ENCODE assay signal across 12 cellular contexts in genomic region chr2:44940612-44941464, GRCh38. TPM values are rescaled to one million over a fixed set of nuclear protein-coding genes. Genes with fewer than 3 reads are reported as not detected.
DNase-seq lines count a peak whose midpoint lies in the region; ATAC-seq, FAIRE-seq and TF ChIP-seq lines count a peak whose summit lies in the region.
"Had no signal": no experiment of that assay in that cellular context is flagged by ENCODE, and none has a peak within 500 bp of the region (broad histone marks: within the 10 kb centered on the region; RNA-seq: fewer than 3 reads in every experiment).

No MANE protein-coding gene starts in this region.

- no peaks in the 10 kb centered on the region for H3K9me3 Mint-ChIP-seq in activated naive CD8-positive, alpha-beta T cell treated with anti-CD3 and anti-CD28 coated beads, Interleukin-2, amount 50 U/mL, for 24 hours
- no peaks in the 10 kb centered on the region for H3K9me3 Mint-ChIP-seq in natural killer cell

- peaks cover 41% of the 10 kb centered on the region for H3K4me1 Mint-ChIP-seq in activated naive CD8-positive, alpha-beta T cell treated with anti-CD3 and anti-CD28 coated beads, Interleukin-2, amount 50 U/mL, for 24 hours
- H3K4me1 Mint-ChIP-seq in natural killer cell, result peaks cover 11 to 38% of the 10 kb centered on the region in 2 donors

- DNase-seq in A549 (ENCODE audit: low read depth in 1 of 2, low spot score in 1 of 2) (no peak), GM12865 (ENCODE audit: low read depth) (no peak), natural killer cell (no peak), NCI-H2171 treated with DMSO at 0.1 percent for 48 hours (lab: John Stamatoyannopoulos, UW) (no peak), adrenal gland (no peak)
- no peak for DNase-seq in activated naive CD8-positive, alpha-beta T cell treated with anti-CD3 and anti-CD28 coated beads, Interleukin-2, amount 50 U/mL, for 24 hours
- DNase-seq: activated gamma-delta T cell treated with Interleukin-2 at 50 U/mL for 16 hours had no signal

- no peak overlapping the region for H3K27ac Mint-ChIP-seq in activated naive CD8-positive, alpha-beta T cell treated with anti-CD3 and anti-CD28 coated beads, Interleukin-2, amount 50 U/mL, for 24 hours
- H3K27ac Mint-ChIP-seq in natural killer cell, result no peak overlapping the region

- ATAC-seq in A549 (no peak), natural killer cell (no peak), HG03108 (IDR thresholded peaks at IDR 0.05; ENCODE audit: unreplicated experiment) (no peak), HG03139 (IDR thresholded peaks at IDR 0.05; ENCODE audit: unreplicated experiment) (no peak)
- no peak for ATAC-seq in activated naive CD8-positive, alpha-beta T cell treated with anti-CD3 and anti-CD28 coated beads, Interleukin-2, amount 50 U/mL, for 24 hours

- H3K9me3 ChIP-seq in A549 (no peaks in the 10 kb centered on the region), adrenal gland (replicated peaks in 1 of 3) (no peaks in the 10 kb centered on the region)

- POLR2A ChIA-PET in A549 (lab: Yijun Ruan, JAX), result no interaction called here

- CTCF ChIA-PET in A549 (lab: Yijun Ruan, JAX), result interaction anchor here (1.4 to 4.4 kb wide), 4 partner anchors 10 to 548 kb away, joined by 4 to 28 read pairs (median 6); no protein-coding TSS in a partner anchor

- H3K27ac ChIP-seq in A549 (peak overlapping the region; percentile 70 to 76; a peak in 4 of 6 replicates), adrenal gland (no peak overlapping the region)
- H3K27ac ChIP-seq: epithelial cell of prostate had no signal

- FAIRE-seq in A549 (lab: Jason Lieb, UNC), result no peak

- peaks cover 87% of the 10 kb centered on the region for H3K27me3 ChIP-seq in adrenal gland

- no peak for TF ChIP-seq RAD21 in A549 (conservative IDR thresholded peaks at IDR 0.05 in 1 of 2, IDR thresholded peaks at IDR 0.05 in 1 of 2)

- peak overlapping the region; percentile 98 for H3K4me2 ChIP-seq in A549

- peaks cover 82% of the 10 kb centered on the region for H3K27me3 Mint-ChIP-seq in activated naive CD8-positive, alpha-beta T cell treated with anti-CD3 and anti-CD28 coated beads, Interleukin-2, amount 50 U/mL, for 24 hours
- H3K27me3 Mint-ChIP-seq in natural killer cell (ENCODE audit: low read depth in 2 of 2), result peaks cover 64% of the 10 kb centered on the region in 2 donors

- H3K36me3 Mint-ChIP-seq in activated naive CD8-positive, alpha-beta T cell treated with anti-CD3 and anti-CD28 coated beads, Interleukin-2, amount 50 U/mL, for 24 hours (ENCODE audit: low read depth), result no peaks in the 10 kb centered on the region
- no peaks in the 10 kb centered on the region for H3K36me3 Mint-ChIP-seq in natural killer cell

- peak overlapping the region; percentile 61 for H3K4me3 ChIP-seq in A549
- peak overlapping the region; percentile 43 for H3K4me3 ChIP-seq in GM12865 (ENCODE audit: low read depth, low read length)
- H3K4me3 ChIP-seq in adrenal gland, result peak overlapping the region in 1 of 4 donors; percentile 45

- intact Hi-C loops in natural killer cell (cut with micrococcal nuclease) (no loop called here), adrenal gland (cut with DNase I) (no loop called here)

- H3K4me1 ChIP-seq in A549, result peaks cover 25% of the 10 kb centered on the region
- H3K4me1 ChIP-seq in adrenal gland (replicated peaks in 1 of 2), result peaks cover 16 to 28% of the 10 kb centered on the region in 2 donors

- 87% methylated on average over 27 of the region's 27 CpGs for WGBS in A549 (ENCODE audit: missing lambda C conversion rate)
- 14 to 18% (median 16%) methylated on average over 26 to 27 of the region's 27 CpGs for WGBS in adrenal gland, 4 donors

- no peaks in the 10 kb centered on the region for H3K36me3 ChIP-seq in adrenal gland (replicated peaks in 1 of 2)

- H3K4me3 Mint-ChIP-seq in activated naive CD8-positive, alpha-beta T cell treated with anti-CD3 and anti-CD28 coated beads, Interleukin-2, amount 50 U/mL, for 24 hours, result peak overlapping the region; percentile 82
- H3K4me3 Mint-ChIP-seq in natural killer cell, result peak overlapping the region; percentile 81

- TF ChIP-seq POLR2A in A549 (IDR thresholded peaks at IDR 0.05; ENCODE audit: low read length) (no peak), adrenal gland (IDR thresholded peaks at IDR 0.05) (no peak)

- TF ChIP-seq CTCF in A549 (IDR thresholded peaks at IDR 0.05), result no peak
- no peak for TF ChIP-seq CTCF in GM12865 (IDR thresholded peaks at IDR 0.05; ENCODE audit: insufficient read depth, low read depth, low read length, missing control alignments)
- no peak for TF ChIP-seq CTCF in natural killer cell (IDR thresholded peaks at IDR 0.05)
- no peak for TF ChIP-seq CTCF in adrenal gland (IDR thresholded peaks at IDR 0.05)

- TF ChIP-seq EP300 in A549 (IDR thresholded peaks at IDR 0.05), result no peak

TF ChIP-seq in A549, 52 proteins besides CTCF, POLR2A, EP300 and RAD21:
- TF ChIP-seq FOSL2 (IDR thresholded peaks at IDR 0.05), result no peak
- TF ChIP-seq FOSL2 (CRISPR knock-in tag; IDR thresholded peaks at IDR 0.05), result no peak
- no peak for TF ChIP-seq NPAS2 (CRISPR knock-in tag; IDR thresholded peaks at IDR 0.05; ENCODE audit: borderline replicate concordance)
- TF ChIP-seq ELK1 (IDR thresholded peaks at IDR 0.05; ENCODE audit: low read depth, low read length), result no peak
- TF ChIP-seq MYC (IDR thresholded peaks at IDR 0.05; ENCODE audit: borderline replicate concordance, low read length), result no peak
- no peak for TF ChIP-seq POLR2AphosphoS2 (conservative IDR thresholded peaks at IDR 0.05; ENCODE audit: low read length)
- TF ChIP-seq HEYL (CRISPR knock-in tag; IDR thresholded peaks at IDR 0.05), result no peak
- no peak for TF ChIP-seq RFX5 (IDR thresholded peaks at IDR 0.05)
- TF ChIP-seq BCL3 (IDR thresholded peaks at IDR 0.05), result no peak
- TF ChIP-seq HMGXB4 (CRISPR knock-in tag; IDR thresholded peaks at IDR 0.05; ENCODE audit: borderline replicate concordance), result no peak
- TF ChIP-seq BHLHE40 (IDR thresholded peaks at IDR 0.05; ENCODE audit: low read depth, low read length), result no peak
- TF ChIP-seq HOXA7 (CRISPR knock-in tag; IDR thresholded peaks at IDR 0.05), result no peak
- no peak for TF ChIP-seq HDAC2 (IDR thresholded peaks at IDR 0.05)
- TF ChIP-seq ZFP36 (IDR thresholded peaks at IDR 0.05; ENCODE audit: borderline replicate concordance, partially characterized antibody), result no peak
- TF ChIP-seq FOSB (CRISPR knock-in tag; IDR thresholded peaks at IDR 0.05), result no peak
- TF ChIP-seq ZSCAN20 (CRISPR knock-in tag; IDR thresholded peaks at IDR 0.05), result no peak
- TF ChIP-seq NR3C1 (IDR thresholded peaks at IDR 0.05), result no peak
- no peak for TF ChIP-seq MAX (IDR thresholded peaks at IDR 0.05)

RNA-seq across cellular contexts. Expression of gene SIX3, which starts 0.7 kb away (rescaled TPM):
- polyA plus RNA-seq in A549 (2011; rRNA removed) (0.12 and 0.22 TPM in 2 replicates), A549 (2017; fragmentation: RNase III; extraction: RNeasy Plus Mini Kit Qiagen cat#74134 plus additional on column Dnase treatment) (0.41 to 0.73 TPM (median 0.59 TPM) in 3 replicates), adrenal gland (not detected)
- 0.54 and 0.75 TPM in 2 replicates for polyA plus RNA-seq in A549 (2012; cell fraction: cytosol; rRNA removed)
- polyA plus RNA-seq in A549 (2012; cell fraction: nucleus; rRNA removed), result 0.72 TPM in 2 replicates
- 0.08 TPM in 1 of 2 replicates, not detected in the other for polyA minus RNA-seq in A549 (2011; rRNA and poly(A)+ RNA removed)
- total RNA-seq in natural killer cell (under 1 TPM in 2 of 3 donors, not detected in 1; 0.15 to 0.39 TPM), adrenal gland (not detected)
- total RNA-seq: HT1080, liver had no signal
- polyA plus RNA-seq: liver had no signal

Comparison
In these comparisons a context has a peak if more than half of its experiments do, and no peak if none do; other contexts are left out.
1. H3K27ac ChIP-seq: peak in A549 (2 of 2); none in adrenal gland (0 of 5).